In the genomic region with DNA sequence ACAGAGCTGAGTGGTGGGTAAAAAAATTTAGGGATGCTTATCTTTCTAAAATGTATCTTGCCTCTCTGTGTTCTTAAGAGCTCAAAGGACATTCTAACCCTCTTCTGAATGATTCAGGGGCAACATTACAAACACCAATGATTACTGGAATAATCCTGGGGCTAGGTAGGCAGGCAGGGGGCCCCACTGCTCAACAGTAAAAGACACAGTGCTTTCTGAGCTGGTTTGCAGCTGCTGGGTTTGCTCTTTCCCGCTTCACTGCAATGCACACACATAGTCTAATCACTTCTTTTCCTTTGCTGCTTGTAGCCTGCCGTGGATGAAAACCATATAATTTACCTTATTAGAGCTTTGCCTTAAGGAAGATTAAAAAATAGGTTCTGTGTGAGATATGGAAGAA, we compare ENCODE assay signal across 30 cellular contexts. TPM values are rescaled to one million over a fixed set of nuclear protein-coding genes. Genes with fewer than 3 reads are reported as not detected.
A peak's percentile ranks its signal among the peaks of the same experiment; 100 is the strongest.
DNase-seq lines count a peak whose midpoint lies in the region; ATAC-seq and TF ChIP-seq lines count a peak whose summit lies in the region.
"Had no signal": no experiment of that assay in that cellular context is flagged by ENCODE, and none has a peak within 500 bp of the region (broad histone marks: within the 10 kb centered on the region; RNA-seq: fewer than 3 reads in every experiment).

No MANE protein-coding gene starts in this region.

- H3K27ac ChIP-seq in DND-41 (ENCODE audit: low read length) (no peak overlapping the region), uterus (no peak overlapping the region)
- H3K27ac ChIP-seq: coronary artery had no signal

- no peak overlapping the region for H3K9ac ChIP-seq in DND-41 (ENCODE audit: low read depth, low read length)

- TF ChIP-seq POLR2A in uterus (IDR thresholded peaks at IDR 0.05): no peak

- H3K36me3 Mint-ChIP-seq in effector memory CD8-positive, alpha-beta T cell (ENCODE audit: insufficient read depth): peaks cover 36% of the 10 kb centered on the region

- intact Hi-C loops in uterus (cut with DNase I; ENCODE audit: low total_unique reads): no loop called here

- in situ Hi-C loops in GM13977 (cut with MboI; ENCODE audit: low pct_unique_long_range_greater_than_20kb, low sequenced_read_pairs, unreplicated experiment): no loop called here

- peak overlapping the region in 1 of 2 donors; percentile 41 for H3K27ac Mint-ChIP-seq in effector memory CD8-positive, alpha-beta T cell
- H3K27ac Mint-ChIP-seq: activated naive CD4-positive, alpha-beta T cell treated with anti-CD3 and anti-CD28 coated beads, Interleukin-2, amount 10 ng/mL, durations not matched to agents 7 days and 5 days; activated T-helper 1 cell treated with anti-CD3 and anti-CD28 coated beads, Interleukin-12 subunit alpha, Interleukin-12 subunit beta, Interleukin-2, Interleukin-4 antibody, amounts not matched to agents 30 ng/mL and 10 ng/mL and 1 ng/mL, durations not matched to agents 14 hours and 24 hours and 36 hours; stimulated activated naive CD8-positive, alpha-beta T cell treated with anti-CD3 and anti-CD28 coated beads, Interleukin-15, amount 100 ng/mL, for 72 hours had no signal

- H3K9me3 Mint-ChIP-seq in effector memory CD8-positive, alpha-beta T cell: no peaks in the 10 kb centered on the region
- H3K9me3 Mint-ChIP-seq: activated naive CD4-positive, alpha-beta T cell treated with anti-CD3 and anti-CD28 coated beads, Interleukin-2, amount 10 ng/mL, durations not matched to agents 7 days and 5 days; activated T-helper 1 cell treated with anti-CD3 and anti-CD28 coated beads, Interleukin-12 subunit alpha, Interleukin-12 subunit beta, Interleukin-2, Interleukin-4 antibody, amounts not matched to agents 30 ng/mL and 10 ng/mL and 1 ng/mL, durations not matched to agents 14 hours and 24 hours and 36 hours; stimulated activated naive CD8-positive, alpha-beta T cell treated with anti-CD3 and anti-CD28 coated beads, Interleukin-15, amount 100 ng/mL, for 72 hours had no signal

- H3K4me3 ChIP-seq in DND-41 (ENCODE audit: low read depth in 1 of 2, low read length in 2 of 2) (no peak overlapping the region), fibroblast of villous mesenchyme (ENCODE audit: low read depth, low read length) (no peak overlapping the region), uterus (no peak overlapping the region)
- H3K4me3 ChIP-seq: coronary artery had no signal

- TF ChIP-seq CTCF in DND-41 (IDR thresholded peaks at IDR 0.05; ENCODE audit: borderline replicate concordance, extremely low read depth, low read length, poor library complexity, severe bottlenecking) (peak; percentile 6), fibroblast of villous mesenchyme (IDR thresholded peaks at IDR 0.05; ENCODE audit: insufficient read depth, low read depth, low read length) (peak; percentile 9), GM13977 (IDR thresholded peaks at IDR 0.05; ENCODE audit: extremely low read depth, insufficient read depth, missing control alignments) (no peak), uterus (IDR thresholded peaks at IDR 0.05) (no peak)

- H4K20me1 ChIP-seq in DND-41 (ENCODE audit: insufficient read depth, low read length): no peaks in the 10 kb centered on the region; the same call in 1 of the 2 replicates

- peaks cover 8 to 10% of the 10 kb centered on the region in 2 donors for H3K4me1 Mint-ChIP-seq in effector memory CD8-positive, alpha-beta T cell (ENCODE audit: low read depth in 2 of 2)
- H3K4me1 Mint-ChIP-seq: activated naive CD4-positive, alpha-beta T cell treated with anti-CD3 and anti-CD28 coated beads, Interleukin-2, amount 10 ng/mL, durations not matched to agents 7 days and 5 days; CD14-positive monocyte had no signal

- no peak overlapping the region for H2AFZ ChIP-seq in DND-41 (ENCODE audit: low read depth, low read length)

- H3K79me2 ChIP-seq in DND-41 (ENCODE audit: insufficient read depth, low read length): peaks cover 2% of the 10 kb centered on the region; the same call in 1 of the 2 replicates

- no peaks in the 10 kb centered on the region for H3K27me3 Mint-ChIP-seq in effector memory CD8-positive, alpha-beta T cell
- H3K27me3 Mint-ChIP-seq: activated naive CD4-positive, alpha-beta T cell treated with anti-CD3 and anti-CD28 coated beads, Interleukin-2, amount 10 ng/mL, durations not matched to agents 7 days and 5 days; stimulated activated naive CD8-positive, alpha-beta T cell treated with anti-CD3 and anti-CD28 coated beads, Interleukin-15, amount 100 ng/mL, for 72 hours had no signal

- H3K9me3 ChIP-seq in DND-41 (ENCODE audit: insufficient read depth, low read length, severe bottlenecking) (no peaks in the 10 kb centered on the region), uterus (no peaks in the 10 kb centered on the region)

- no peak overlapping the region for H3K4me2 ChIP-seq in DND-41 (ENCODE audit: insufficient read depth, low read length)

- H3K36me3 ChIP-seq in DND-41 (ENCODE audit: insufficient read depth, low read length): peaks cover 67% of the 10 kb centered on the region
- H3K36me3 ChIP-seq in uterus: no peaks in the 10 kb centered on the region

- H3K27me3 ChIP-seq in DND-41 (ENCODE audit: insufficient read depth, low read length, poor library complexity): no peaks in the 10 kb centered on the region
- H3K27me3 ChIP-seq in uterus: no peaks in the 10 kb centered on the region

- H3K4me1 ChIP-seq in DND-41 (ENCODE audit: insufficient read depth, low read length): no peaks in the 10 kb centered on the region
- no peaks in the 10 kb centered on the region for H3K4me1 ChIP-seq in uterus

- H3K4me3 Mint-ChIP-seq in effector memory CD8-positive, alpha-beta T cell: no peak overlapping the region
- H3K4me3 Mint-ChIP-seq: activated naive CD4-positive, alpha-beta T cell treated with anti-CD3 and anti-CD28 coated beads, Interleukin-2, amount 10 ng/mL, durations not matched to agents 7 days and 5 days; activated T-helper 1 cell treated with anti-CD3 and anti-CD28 coated beads, Interleukin-12 subunit alpha, Interleukin-12 subunit beta, Interleukin-2, Interleukin-4 antibody, amounts not matched to agents 30 ng/mL and 10 ng/mL and 1 ng/mL, durations not matched to agents 14 hours and 24 hours and 36 hours; CD14-positive monocyte; stimulated activated naive CD8-positive, alpha-beta T cell treated with anti-CD3 and anti-CD28 coated beads, Interleukin-15, amount 100 ng/mL, for 72 hours had no signal

- peak; percentile 79 for DNase-seq in DMS53 (lab: John Stamatoyannopoulos, UW)
- no peak for DNase-seq in DND-41
- DNase-seq in NCI-H345 (lab: John Stamatoyannopoulos, UW): peak; percentile 75
- no peak for DNase-seq in fibroblast of villous mesenchyme (ENCODE audit: low read depth)
- DNase-seq in effector memory CD8-positive, alpha-beta T cell: no peak
- no peak for DNase-seq in GM13977 (ENCODE audit: low spot score)
- no peak for DNase-seq in uterus
- no peak for DNase-seq in central memory CD4-positive, alpha-beta T cell
- DNase-seq: activated CD4-positive, alpha-beta T cell treated with anti-CD3 and anti-CD28 coated beads, Interleukin-2, amount 50 U/mL, for 4 hours; activated naive CD4-positive, alpha-beta T cell treated with anti-CD3 and anti-CD28 coated beads, Interleukin-2, amount 10 ng/mL, durations not matched to agents 7 days and 5 days; amygdala; Calu3; effector memory CD4-positive, alpha-beta T cell; foreskin melanocyte; mammary epithelial cell; NCI-H1930; NCI-H446 treated with DMSO at 0.1 percent for 48 hours; PC-3; SHP77; small intestine; stimulated activated naive CD8-positive, alpha-beta T cell treated with anti-CD3 and anti-CD28 coated beads, Interleukin-15, amount 100 ng/mL, for 72 hours; T1000 had no signal

- no peak for ATAC-seq in DND-41 (ENCODE audit: insufficient read depth, low read depth)
- no peak for ATAC-seq in effector memory CD8-positive, alpha-beta T cell (replicated peaks)
- ATAC-seq: esophagus mucosa; PC-3; stimulated activated naive CD8-positive, alpha-beta T cell treated with anti-CD3 and anti-CD28 coated beads, Interleukin-15, amount 100 ng/mL, for 72 hours had no signal

RNA-seq across cellular contexts. Expression of gene CLDN20, which starts 23.9 kb away (rescaled TPM):
- not detected in 2 replicates for total RNA-seq in fibroblast of villous mesenchyme
- total RNA-seq in uterus: 1 to 10 TPM in 1 of 4 donors, not detected in 3; 1.5 TPM
- total RNA-seq: activated T-helper 1 cell treated with anti-CD3 and anti-CD28 coated beads, Interleukin-12 subunit alpha, Interleukin-12 subunit beta, Interleukin-2, Interleukin-4 antibody, amounts not matched to agents 30 ng/mL and 10 ng/mL and 1 ng/mL, durations not matched to agents 14 hours and 24 hours and 36 hours; bronchial epithelial cell; Calu3; esophagus mucosa; H1; LHCN-M2; PC-3; pulmonary artery endothelial cell had no signal

RNA-seq across cellular contexts. Expression of gene TFB1M, which starts 26.5 kb away (rescaled TPM):
- 29.0 and 29.8 TPM in 2 replicates for total RNA-seq in fibroblast of villous mesenchyme
- total RNA-seq in uterus: 10 to 100 TPM in 3 of 4 donors, under 1 TPM in 1; 0.59 to 46.1 (median 20.9) TPM

Comparison
In these comparisons a context has a peak if more than half of its experiments do, and no peak if none do; other contexts are left out.
1. DNase-seq: peak in DMS53 (single experiment) and NCI-H345 (single experiment); none in DND-41 (single experiment), fibroblast of villous mesenchyme (single experiment), effector memory CD8-positive, alpha-beta T cell (0 of 3), GM13977 (single experiment), uterus (0 of 2) and central memory CD4-positive, alpha-beta T cell (single experiment).
2. CTCF ChIP-seq: peak in DND-41 (single experiment) and fibroblast of villous mesenchyme (single experiment); none in GM13977 (single experiment) and uterus (0 of 4).